Comparison of ENCODE assay signal across 8 cellular contexts in the genomic region with DNA sequence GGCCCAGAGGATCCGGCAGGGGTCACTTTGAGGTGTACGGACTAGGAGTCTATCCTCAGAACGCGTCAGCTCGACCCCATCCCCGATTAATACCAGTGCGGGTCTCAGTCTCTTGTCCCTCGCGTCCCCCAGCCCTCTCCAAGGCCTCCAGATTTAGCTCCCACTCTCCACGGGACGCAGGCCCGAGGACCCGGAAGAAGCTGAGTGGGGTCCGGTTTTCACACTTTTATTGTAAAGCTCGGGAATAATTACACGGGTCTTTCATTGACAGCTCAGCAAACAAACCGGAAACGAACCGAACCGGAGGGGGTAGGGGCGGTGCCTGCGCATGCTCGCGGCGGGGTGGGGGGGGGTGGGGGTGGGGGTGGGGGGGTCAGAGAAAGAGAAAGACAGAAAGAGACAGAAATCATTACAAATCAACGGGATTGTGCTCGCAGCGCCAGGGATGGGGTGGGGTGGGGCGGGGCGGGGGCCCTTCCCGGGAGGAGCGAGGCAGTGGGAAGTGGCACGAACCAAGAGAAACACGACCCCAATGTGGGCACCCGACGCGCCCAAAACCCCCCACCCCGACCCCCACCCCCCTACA. TPM values are rescaled to one million over a fixed set of nuclear protein-coding genes. Genes with fewer than 3 reads are reported as not detected.
DNase-seq lines count a peak whose midpoint lies in the region; ATAC-seq, FAIRE-seq and TF ChIP-seq lines count a peak whose summit lies in the region.

No MANE protein-coding gene starts in this region.

- no peaks in the 10 kb centered on the region for H3K9me2 ChIP-seq in neural cell (ENCODE audit: insufficient read depth, low read length)

- ATAC-seq in CD8-positive, alpha-beta T cell, result peak; percentile 45
- peak; percentile 8 for ATAC-seq in GM21423 (IDR thresholded peaks at IDR 0.05; ENCODE audit: unreplicated experiment)
- peak; percentile 6 for ATAC-seq in activated T-helper 17 cell treated with anti-CD3 and anti-CD28 coated beads, Interleukin-2, amount 50 U/mL, for 72 hours (replicated peaks)

- POLR2A ChIA-PET in CD8-positive, alpha-beta T cell (lab: Charles Lee), result interaction anchor here (1.7 to 1.9 kb wide), 2 partner anchors 10 to 119 kb away, joined by 5 read pairs; no protein-coding TSS in a partner anchor

- H3F3A ChIP-seq in neural cell (ENCODE audit: insufficient read depth, low read length, poor library complexity, severe bottlenecking), result no peaks in the 10 kb centered on the region

- CTCF ChIA-PET in CD8-positive, alpha-beta T cell (lab: Charles Lee), result interaction anchor here (1.1 to 1.3 kb wide), 3 partner anchors 29 to 213 kb away, joined by 3 to 7 read pairs (median 3); a partner anchor contains a TSS

- H3K4me2 ChIP-seq in neural cell (ENCODE audit: low read length), result peak overlapping the region; percentile 94

- peaks cover 14% of the 10 kb centered on the region for H3K79me2 ChIP-seq in neural cell (replicated peaks; ENCODE audit: insufficient read depth, low read length)

- H3K9me3 ChIP-seq in CD8-positive, alpha-beta T cell (ENCODE audit: low read length), result no peaks in the 10 kb centered on the region
- H3K9me3 ChIP-seq in neural cell (ENCODE audit: low read length), result no peaks in the 10 kb centered on the region

- peaks cover 11% of the 10 kb centered on the region for H3K4me1 Mint-ChIP-seq in CD8-positive, alpha-beta T cell (ENCODE audit: low read depth)
- H3K4me1 Mint-ChIP-seq in activated T-helper 17 cell treated with anti-CD3 and anti-CD28 coated beads, Interleukin-2, amount 50 U/mL, for 72 hours, result peaks cover 10% of the 10 kb centered on the region

- TF ChIP-seq RAD21 in neural cell (conservative IDR thresholded peaks at IDR 0.05), result no peak

- H3K27ac ChIP-seq in CD8-positive, alpha-beta T cell (ENCODE audit: low read depth, low read length), result peak overlapping the region; percentile 73
- H3K27ac ChIP-seq in neural cell (ENCODE audit: low read length), result peak overlapping the region; percentile 86

- H4K20me1 ChIP-seq in neural cell (ENCODE audit: insufficient read depth), result no peaks in the 10 kb centered on the region

- no peak for TF ChIP-seq EP300 in neural cell (conservative IDR thresholded peaks at IDR 0.05; ENCODE audit: poor library complexity, severe bottlenecking)

- DNase-seq in CD8-positive, alpha-beta T cell, result peak in 5 of 7 experiments; percentile 27 to 70 (median 45)
- DNase-seq in NCI-H1694 treated with DMSO at 0.1 percent for 48 hours (lab: John Stamatoyannopoulos, UW) (peak; percentile 26), fibroblast of peridontal ligament (ENCODE audit: extremely low read depth) (peak; percentile 23), urothelium cell line (ENCODE audit: low spot score) (peak; percentile 64), T1000 (lab: John Stamatoyannopoulos, UW) (no peak)

- H3K36me3 Mint-ChIP-seq in CD8-positive, alpha-beta T cell, result no peaks in the 10 kb centered on the region
- no peaks in the 10 kb centered on the region for H3K36me3 Mint-ChIP-seq in activated T-helper 17 cell treated with anti-CD3 and anti-CD28 coated beads, Interleukin-2, amount 50 U/mL, for 72 hours (ENCODE audit: low read depth)

- no peaks in the 10 kb centered on the region for H3K27me3 ChIP-seq in CD8-positive, alpha-beta T cell (ENCODE audit: insufficient read depth, low read length)
- no peaks in the 10 kb centered on the region for H3K27me3 ChIP-seq in neural cell (ENCODE audit: insufficient read depth, low read depth, low read length)

- peaks cover 7% of the 10 kb centered on the region for H3K4me1 ChIP-seq in CD8-positive, alpha-beta T cell (ENCODE audit: insufficient read depth, low read length)

- intact Hi-C loops in CD8-positive, alpha-beta T cell (cut with DNase I, micrococcal nuclease), result loop anchor here in 1 of 2 experiments (5.0 kb wide), 1 partner anchor 107 kb away; a partner anchor contains a TSS

- FAIRE-seq in urothelium cell line (lab: Jason Lieb, UNC), result no peak

- H3K4me3 Mint-ChIP-seq in CD8-positive, alpha-beta T cell, result peak overlapping the region; percentile 87
- peak overlapping the region; percentile 85 for H3K4me3 Mint-ChIP-seq in activated T-helper 17 cell treated with anti-CD3 and anti-CD28 coated beads, Interleukin-2, amount 50 U/mL, for 72 hours

- TF ChIP-seq CTCF in CD8-positive, alpha-beta T cell (IDR thresholded peaks at IDR 0.05), result no peak
- no peak for TF ChIP-seq CTCF in neural cell (IDR thresholded peaks at IDR 0.05; ENCODE audit: poor library complexity, severe bottlenecking)

- no peak overlapping the region for H2AFZ ChIP-seq in neural cell (ENCODE audit: low read depth, low read length)

- no peaks in the 10 kb centered on the region for H3K9me3 Mint-ChIP-seq in CD8-positive, alpha-beta T cell
- H3K9me3 Mint-ChIP-seq in activated T-helper 17 cell treated with anti-CD3 and anti-CD28 coated beads, Interleukin-2, amount 50 U/mL, for 72 hours, result no peaks in the 10 kb centered on the region

- no peaks in the 10 kb centered on the region for H3K36me3 ChIP-seq in CD8-positive, alpha-beta T cell (ENCODE audit: insufficient read depth, low read length)
- H3K36me3 ChIP-seq in neural cell (ENCODE audit: insufficient read depth, low read length), result no peaks in the 10 kb centered on the region

- peak overlapping the region; percentile 84 for H3K4me3 ChIP-seq in CD8-positive, alpha-beta T cell (ENCODE audit: low read depth, low read length)
- peak overlapping the region; percentile 69 for H3K4me3 ChIP-seq in neural cell (ENCODE audit: low read length)

- peaks cover under 1% of the 10 kb centered on the region for H3K27me3 Mint-ChIP-seq in CD8-positive, alpha-beta T cell (ENCODE audit: low read depth)
- H3K27me3 Mint-ChIP-seq in activated T-helper 17 cell treated with anti-CD3 and anti-CD28 coated beads, Interleukin-2, amount 50 U/mL, for 72 hours, result peaks cover under 1% of the 10 kb centered on the region

- peak overlapping the region; percentile 85 for H3K9ac ChIP-seq in neural cell (ENCODE audit: low read length)

- H3K27ac Mint-ChIP-seq in CD8-positive, alpha-beta T cell, result peak overlapping the region; percentile 82
- peak overlapping the region; percentile 81 for H3K27ac Mint-ChIP-seq in activated T-helper 17 cell treated with anti-CD3 and anti-CD28 coated beads, Interleukin-2, amount 50 U/mL, for 72 hours

TF ChIP-seq in neural cell, 6 proteins besides CTCF, POLR2A, EP300 and RAD21:
- peak; percentile 2 for TF ChIP-seq TAF1 (IDR thresholded peaks at IDR 0.05; ENCODE audit: low read depth)
- no peak for TF ChIP-seq MXI1 (conservative IDR thresholded peaks at IDR 0.05; ENCODE audit: poor library complexity, severe bottlenecking)
- TF ChIP-seq POLR2AphosphoS5 (IDR thresholded peaks at IDR 0.05), result no peak
- TF ChIP-seq SMC3 (conservative IDR thresholded peaks at IDR 0.05; ENCODE audit: poor library complexity), result peak; percentile 15

RNA-seq across cellular contexts. Expression of a gene that starts 27.9 kb away (rescaled TPM):
- total RNA-seq in CD8-positive, alpha-beta T cell, result under 1 TPM in 1 of 2 experiments, not detected in 1; 0.24 TPM
- total RNA-seq in activated T-helper 17 cell treated with anti-CD3 and anti-CD28 coated beads, Interleukin-2, amount 50 U/mL, for 72 hours, result under 1 TPM in 1 of 2 donors, not detected in 1; 0.64 TPM
- 13.9 and 21.3 TPM in 2 replicates for polyA plus RNA-seq in neural cell
- polyA minus RNA-seq in neural cell, result 86.4 and 103 TPM in 2 replicates
